Comparison of ENCODE assay signal across 25 cellular contexts in genomic region chr5:18686253-18686652, GRCh38.
"Had no signal": no experiment of that assay in that cellular context is flagged by ENCODE, and none has a peak within 500 bp of the region (broad histone marks: within the 10 kb centered on the region; RNA-seq: fewer than 3 reads in every experiment).

No MANE protein-coding gene starts in this region.

- H3K36me3 ChIP-seq: adrenal gland, brain microvascular endothelial cell, ovary, prostate gland, transverse colon had no signal

- ATAC-seq: activated CD4-positive, CD25-positive, alpha-beta regulatory T cell treated with anti-CD3 and anti-CD28 coated beads, Interleukin-2, amount 50 U/mL, for 24 hours; left cardiac atrium; left ventricle myocardium superior; sciatic nerve; stimulated activated naive CD8-positive, alpha-beta T cell treated with anti-CD3 and anti-CD28 coated beads, Interleukin-15, Interleukin-2, amounts not matched to agents 100 U/mL and 50 U/mL, for 24 hours had no signal

- H3K9me3 Mint-ChIP-seq: nephron had no signal

- H3K27ac Mint-ChIP-seq: activated naive CD4-positive, alpha-beta T cell treated with anti-CD3 and anti-CD28 coated beads for 36 hours; activated naive CD8-positive, alpha-beta T cell treated with anti-CD3 and anti-CD28 coated beads for 36 hours; nephron had no signal

- H3K36me3 Mint-ChIP-seq: activated naive CD8-positive, alpha-beta T cell treated with anti-CD3 and anti-CD28 coated beads for 36 hours had no signal

- H3K27ac ChIP-seq: adrenal gland, brain microvascular endothelial cell, ovary, prostate gland, skin epidermis, testis, transverse colon, VCaP had no signal

- H3K4me1 Mint-ChIP-seq: activated naive CD8-positive, alpha-beta T cell treated with anti-CD3 and anti-CD28 coated beads for 36 hours; nephron had no signal

- H3K9me3 ChIP-seq: adrenal gland, ovary, prostate gland, testis, transverse colon had no signal

- H3K27me3 ChIP-seq: adrenal gland, brain microvascular endothelial cell, ovary, testis, transverse colon had no signal

- H3K4me1 ChIP-seq: adrenal gland, prostate gland, testis, transverse colon had no signal

- H3K4me3 Mint-ChIP-seq: activated naive CD4-positive, alpha-beta T cell treated with anti-CD3 and anti-CD28 coated beads for 36 hours; activated naive CD8-positive, alpha-beta T cell treated with anti-CD3 and anti-CD28 coated beads for 36 hours; nephron had no signal

- H3K27me3 Mint-ChIP-seq: activated naive CD8-positive, alpha-beta T cell treated with anti-CD3 and anti-CD28 coated beads for 36 hours had no signal

- H3K4me3 ChIP-seq: adrenal gland, ovary, prostate gland, skin epidermis, testis, transverse colon had no signal

- DNase-seq: activated CD4-positive, alpha-beta T cell treated with anti-CD3 and anti-CD28 coated beads for 48 hours; activated CD4-positive, alpha-beta T cell treated with anti-CD3 and anti-CD28 coated beads, Interleukin-2, amount 50 U/mL, for 48 hours; activated CD8-positive, alpha-beta memory T cell treated with anti-CD3 and anti-CD28 coated beads for 24 hours; activated effector memory CD4-positive, alpha-beta T cell treated with anti-CD3 and anti-CD28 coated beads, Interleukin-2, amount 50 U/mL, for 16 hours; activated naive CD4-positive, alpha-beta T cell treated with anti-CD3 and anti-CD28 coated beads for 36 hours; activated naive CD8-positive, alpha-beta T cell treated with anti-CD3 and anti-CD28 coated beads for 36 hours; adrenal gland; aorta; brain microvascular endothelial cell; effector CD8-positive, alpha-beta T cell; left cardiac atrium; left ventricle myocardium superior; ovary; retina; stimulated activated CD4-positive, alpha-beta T cell treated with anti-CD3 and anti-CD28 coated beads, Interleukin-12 subunit alpha, Interleukin-12 subunit beta, amount 100 ng/mL, for 4 hours; stimulated activated CD4-positive, alpha-beta T cell treated with anti-CD3 and anti-CD28 coated beads, Interleukin-4, amount 100 ng/mL, for 1 hour; stimulated activated naive CD8-positive, alpha-beta T cell treated with anti-CD3 and anti-CD28 coated beads, Interleukin-15, Interleukin-2, amounts not matched to agents 100 U/mL and 50 U/mL, for 24 hours; testis; transverse colon had no signal
